Comparison of ENCODE assay signal across 24 cellular contexts in the genomic region with DNA sequence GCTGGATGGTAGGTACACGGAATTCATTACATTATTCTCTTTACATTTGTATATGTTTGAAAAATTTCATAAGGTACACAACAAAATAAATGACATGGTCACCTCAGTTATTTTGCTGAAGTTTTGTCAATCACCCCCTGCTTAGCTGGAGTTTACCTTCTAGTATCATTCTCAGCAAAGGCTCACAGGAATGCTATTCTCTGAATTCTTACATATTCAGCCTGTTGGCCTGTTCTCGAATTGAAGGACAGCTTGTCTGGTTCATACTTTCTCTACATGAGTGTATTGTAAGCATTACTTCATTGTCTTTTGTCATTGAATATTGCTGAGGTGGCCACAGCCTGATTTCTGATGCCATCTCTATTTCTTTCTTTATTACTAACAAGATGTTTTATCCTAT. TPM values are rescaled to one million over a fixed set of nuclear protein-coding genes. Genes with fewer than 3 reads are reported as not detected.
"Had no signal": no experiment of that assay in that cellular context is flagged by ENCODE, and none has a peak within 500 bp of the region (broad histone marks: within the 10 kb centered on the region; RNA-seq: fewer than 3 reads in every experiment).

No MANE protein-coding gene starts in this region.

- FAIRE-seq: RCC 7860 had no signal

- DNase-seq: KBM-7, MV-4-11, NCI-H1048, NCI-H1105, NCI-H1417, NCI-H1436 treated with DMSO at 0.1 percent for 48 hours, NCI-H1694, NCI-H187 treated with DMSO at 0.1 percent for 48 hours, NCI-H2081, NCI-H2107, NCI-H2227 treated with DMSO at 0.1 percent for 48 hours, NCI-H524 treated with DMSO at 0.1 percent for 48 hours, NCI-H69, NCI-H774, Right ventricle myocardium superior, RPMI8226, SIG-M5 had no signal

- H3K27me3 Mint-ChIP-seq: IgD-negative memory B cell had no signal

- H3K9me3 ChIP-seq: SJSA1 had no signal

- H3K36me3 ChIP-seq: SJSA1 had no signal

- H3K36me3 Mint-ChIP-seq: IgD-negative memory B cell had no signal

- H3K4me3 ChIP-seq: SJSA1, SK-N-MC had no signal

- H3K27ac ChIP-seq: SJSA1, SK-N-MC had no signal

- H3K27ac Mint-ChIP-seq: IgD-negative memory B cell had no signal

- H3K4me3 Mint-ChIP-seq: IgD-negative memory B cell had no signal

- H3K9me3 Mint-ChIP-seq: IgD-negative memory B cell had no signal

- H3K27me3 ChIP-seq: SJSA1 had no signal

RNA-seq across cellular contexts. Expression of gene CALHM5, which starts 12.8 kb away (rescaled TPM):
- total RNA-seq: MCF 10A had no signal
- polyA plus RNA-seq: IgD-negative memory B cell had no signal

RNA-seq across cellular contexts. Expression of gene TRAPPC3L, which starts 21.2 kb away (rescaled TPM):
- total RNA-seq: MCF 10A, NCI-H460, SJSA1 had no signal
- polyA plus RNA-seq: IgD-negative memory B cell had no signal

RNA-seq across cellular contexts. Expression of gene CALHM4, which starts 29.3 kb away (rescaled TPM):
- total RNA-seq: HT1080, MCF 10A, NCI-H460, Right ventricle myocardium superior, SJSA1 had no signal
- polyA plus RNA-seq: IgD-negative memory B cell had no signal
